In genomic region chr19:48274938-48275337, GRCh38 we compare ENCODE assay signal across 20 cellular contexts. TPM values are rescaled to one million over a fixed set of nuclear protein-coding genes. Genes with fewer than 3 reads are reported as not detected.
"Had no signal": no experiment of that assay in that cellular context is flagged by ENCODE, and none has a peak within 500 bp of the region (broad histone marks: within the 10 kb centered on the region; RNA-seq: fewer than 3 reads in every experiment).

No MANE protein-coding gene starts in this region.

- H3K27me3 ChIP-seq: neutrophil, suprapubic skin, thyroid gland, upper lobe of right lung had no signal

- H3K36me3 Mint-ChIP-seq: natural killer cell treated with Interleukin-12 subunit alpha and Interleukin-12 subunit beta and Interleukin-15 and Interleukin-18, amount 100 ng/mL, for 72 hours; stimulated activated effector memory CD8-positive, alpha-beta T cell treated with anti-CD3 and anti-CD28 coated beads, Interleukin-12 subunit alpha, Interleukin-12 subunit beta, amount 100 ng/mL, for 72 hours had no signal

- H3K27ac Mint-ChIP-seq: dendritic cell treated with granulocyte-macrophage colony-stimulating factor and Interleukin-4, amounts not matched to agents 40 ng/mL and 50 ng/mL, for 4 days; effector memory CD8-positive, alpha-beta T cell; mesothelial cell of epicardium; natural killer cell treated with Interleukin-12 subunit alpha and Interleukin-12 subunit beta and Interleukin-15 and Interleukin-18, amount 100 ng/mL, for 72 hours; stimulated activated effector memory CD8-positive, alpha-beta T cell treated with anti-CD3 and anti-CD28 coated beads, Interleukin-12 subunit alpha, Interleukin-12 subunit beta, amount 100 ng/mL, for 72 hours had no signal

- H3K9me3 Mint-ChIP-seq: dendritic cell treated with granulocyte-macrophage colony-stimulating factor and Interleukin-4, amounts not matched to agents 40 ng/mL and 50 ng/mL, for 4 days; effector memory CD8-positive, alpha-beta T cell; mesothelial cell of epicardium; natural killer cell treated with Interleukin-12 subunit alpha and Interleukin-12 subunit beta and Interleukin-15 and Interleukin-18, amount 100 ng/mL, for 72 hours; stimulated activated effector memory CD8-positive, alpha-beta T cell treated with anti-CD3 and anti-CD28 coated beads, Interleukin-12 subunit alpha, Interleukin-12 subunit beta, amount 100 ng/mL, for 72 hours had no signal

- H3K4me3 ChIP-seq: esophagus squamous epithelium, gastroesophageal sphincter, suprapubic skin, thyroid gland, upper lobe of right lung had no signal

- H3K4me3 Mint-ChIP-seq: dendritic cell treated with granulocyte-macrophage colony-stimulating factor and Interleukin-4, amounts not matched to agents 40 ng/mL and 50 ng/mL, for 4 days; effector memory CD8-positive, alpha-beta T cell; mesothelial cell of epicardium; natural killer cell treated with Interleukin-12 subunit alpha and Interleukin-12 subunit beta and Interleukin-15 and Interleukin-18, amount 100 ng/mL, for 72 hours; stimulated activated effector memory CD8-positive, alpha-beta T cell treated with anti-CD3 and anti-CD28 coated beads, Interleukin-12 subunit alpha, Interleukin-12 subunit beta, amount 100 ng/mL, for 72 hours had no signal

- H3K9me3 ChIP-seq: esophagus squamous epithelium, gastroesophageal sphincter, neutrophil, suprapubic skin, thyroid gland, upper lobe of right lung had no signal

- DNase-seq: cerebellar nuclear complex; effector memory CD8-positive, alpha-beta T cell; esophagus squamous epithelium; glutamatergic neuron; islet precursor cell; mammary epithelial cell; small intestine; stimulated activated CD4-positive, alpha-beta T cell treated with anti-CD3 and anti-CD28 coated beads, Interleukin-2, amount 100 ng/mL, for 48 hours; stimulated activated CD8-positive, alpha-beta memory T cell treated with anti-CD3 and anti-CD28 coated beads, Interleukin-4, amount 100 ng/mL, for 48 hours; stimulated activated naive CD8-positive, alpha-beta T cell treated with anti-CD3 and anti-CD28 coated beads, Interleukin-15, Interleukin-2, amounts not matched to agents 100 U/mL and 50 U/mL, for 24 hours; thyroid gland had no signal

- H3K36me3 ChIP-seq: esophagus squamous epithelium, gastroesophageal sphincter, neutrophil, suprapubic skin, thyroid gland, upper lobe of right lung had no signal

- ATAC-seq: effector memory CD8-positive, alpha-beta T cell; gastroesophageal sphincter; left lobe of liver; natural killer cell treated with Interleukin-12 subunit alpha and Interleukin-12 subunit beta and Interleukin-15 and Interleukin-18, amount 100 ng/mL, for 72 hours; stimulated activated effector memory CD8-positive, alpha-beta T cell treated with anti-CD3 and anti-CD28 coated beads, Interleukin-12 subunit alpha, Interleukin-12 subunit beta, amount 100 ng/mL, for 72 hours; stimulated activated naive CD8-positive, alpha-beta T cell treated with anti-CD3 and anti-CD28 coated beads, Interleukin-15, Interleukin-2, amounts not matched to agents 100 U/mL and 50 U/mL, for 24 hours; upper lobe of right lung had no signal

- H3K27ac ChIP-seq: esophagus squamous epithelium, gastroesophageal sphincter, neutrophil, suprapubic skin, thyroid gland, upper lobe of right lung had no signal

RNA-seq across cellular contexts. Expression of gene ZNF114, which starts 5.1 kb away (rescaled TPM):
- total RNA-seq: esophagus squamous epithelium, left lobe of liver, suprapubic skin had no signal
